Comparison of ENCODE assay signal across 1 cellular context in the genomic region with DNA sequence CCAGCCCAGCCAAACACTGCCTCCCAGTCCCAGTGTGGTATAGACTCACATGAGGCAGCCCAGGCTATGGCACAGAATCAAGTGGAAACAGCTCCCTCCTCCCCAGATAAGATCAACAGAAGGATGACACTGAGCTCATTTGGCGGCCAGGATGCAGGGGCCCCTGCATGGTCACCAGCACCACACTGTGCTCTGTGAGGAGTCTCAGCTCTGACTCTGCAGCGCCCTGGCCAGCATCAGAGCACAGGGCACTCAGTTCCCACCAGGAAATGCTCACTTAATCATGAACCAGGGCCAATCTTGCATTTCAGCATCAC.
TF ChIP-seq lines count a peak whose summit lies in the region.

No MANE protein-coding gene starts in this region.

TF ChIP-seq in HCT116, 20 proteins besides CTCF, POLR2A, EP300 and RAD21:
- TF ChIP-seq, protein P1, sequence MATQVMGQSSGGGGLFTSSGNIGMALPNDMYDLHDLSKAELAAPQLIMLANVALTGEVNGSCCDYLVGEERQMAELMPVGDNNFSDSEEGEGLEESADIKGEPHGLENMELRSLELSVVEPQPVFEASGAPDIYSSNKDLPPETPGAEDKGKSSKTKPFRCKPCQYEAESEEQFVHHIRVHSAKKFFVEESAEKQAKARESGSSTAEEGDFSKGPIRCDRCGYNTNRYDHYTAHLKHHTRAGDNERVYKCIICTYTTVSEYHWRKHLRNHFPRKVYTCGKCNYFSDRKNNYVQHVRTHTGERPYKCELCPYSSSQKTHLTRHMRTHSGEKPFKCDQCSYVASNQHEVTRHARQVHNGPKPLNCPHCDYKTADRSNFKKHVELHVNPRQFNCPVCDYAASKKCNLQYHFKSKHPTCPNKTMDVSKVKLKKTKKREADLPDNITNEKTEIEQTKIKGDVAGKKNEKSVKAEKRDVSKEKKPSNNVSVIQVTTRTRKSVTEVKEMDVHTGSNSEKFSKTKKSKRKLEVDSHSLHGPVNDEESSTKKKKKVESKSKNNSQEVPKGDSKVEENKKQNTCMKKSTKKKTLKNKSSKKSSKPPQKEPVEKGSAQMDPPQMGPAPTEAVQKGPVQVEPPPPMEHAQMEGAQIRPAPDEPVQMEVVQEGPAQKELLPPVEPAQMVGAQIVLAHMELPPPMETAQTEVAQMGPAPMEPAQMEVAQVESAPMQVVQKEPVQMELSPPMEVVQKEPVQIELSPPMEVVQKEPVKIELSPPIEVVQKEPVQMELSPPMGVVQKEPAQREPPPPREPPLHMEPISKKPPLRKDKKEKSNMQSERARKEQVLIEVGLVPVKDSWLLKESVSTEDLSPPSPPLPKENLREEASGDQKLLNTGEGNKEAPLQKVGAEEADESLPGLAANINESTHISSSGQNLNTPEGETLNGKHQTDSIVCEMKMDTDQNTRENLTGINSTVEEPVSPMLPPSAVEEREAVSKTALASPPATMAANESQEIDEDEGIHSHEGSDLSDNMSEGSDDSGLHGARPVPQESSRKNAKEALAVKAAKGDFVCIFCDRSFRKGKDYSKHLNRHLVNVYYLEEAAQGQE (IDR thresholded peaks at IDR 0.05; ENCODE audit: low read depth): no peak
- TF ChIP-seq ZFX (IDR thresholded peaks at IDR 0.05): no peak
- no peak for TF ChIP-seq EZH2phosphoT487 (IDR thresholded peaks at IDR 0.05; ENCODE audit: borderline replicate concordance)
- TF ChIP-seq POLR2AphosphoS5 (IDR thresholded peaks at IDR 0.05; ENCODE audit: low read depth, low read length): no peak
- no peak for TF ChIP-seq CBX3 (IDR thresholded peaks at IDR 0.05; ENCODE audit: low read depth)
- no peak for TF ChIP-seq ZNF274 (IDR thresholded peaks at IDR 0.05; ENCODE audit: low read depth, low read length)
- no peak for TF ChIP-seq SIN3A (IDR thresholded peaks at IDR 0.05; ENCODE audit: low read depth)
- TF ChIP-seq YY1 (IDR thresholded peaks at IDR 0.05; ENCODE audit: extremely low read depth, insufficient replicate concordance, low read depth, low read length): no peak
- no peak for TF ChIP-seq EZH2 (IDR thresholded peaks at IDR 0.05)
- TF ChIP-seq, protein P2, sequence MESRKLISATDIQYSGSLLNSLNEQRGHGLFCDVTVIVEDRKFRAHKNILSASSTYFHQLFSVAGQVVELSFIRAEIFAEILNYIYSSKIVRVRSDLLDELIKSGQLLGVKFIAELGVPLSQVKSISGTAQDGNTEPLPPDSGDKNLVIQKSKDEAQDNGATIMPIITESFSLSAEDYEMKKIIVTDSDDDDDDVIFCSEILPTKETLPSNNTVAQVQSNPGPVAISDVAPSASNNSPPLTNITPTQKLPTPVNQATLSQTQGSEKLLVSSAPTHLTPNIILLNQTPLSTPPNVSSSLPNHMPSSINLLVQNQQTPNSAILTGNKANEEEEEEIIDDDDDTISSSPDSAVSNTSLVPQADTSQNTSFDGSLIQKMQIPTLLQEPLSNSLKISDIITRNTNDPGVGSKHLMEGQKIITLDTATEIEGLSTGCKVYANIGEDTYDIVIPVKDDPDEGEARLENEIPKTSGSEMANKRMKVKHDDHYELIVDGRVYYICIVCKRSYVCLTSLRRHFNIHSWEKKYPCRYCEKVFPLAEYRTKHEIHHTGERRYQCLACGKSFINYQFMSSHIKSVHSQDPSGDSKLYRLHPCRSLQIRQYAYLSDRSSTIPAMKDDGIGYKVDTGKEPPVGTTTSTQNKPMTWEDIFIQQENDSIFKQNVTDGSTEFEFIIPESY (IDR thresholded peaks at IDR 0.05; ENCODE audit: extremely low read depth, insufficient replicate concordance, low read length): no peak
- no peak for TF ChIP-seq JUND (IDR thresholded peaks at IDR 0.05)
- TF ChIP-seq, protein P3, sequence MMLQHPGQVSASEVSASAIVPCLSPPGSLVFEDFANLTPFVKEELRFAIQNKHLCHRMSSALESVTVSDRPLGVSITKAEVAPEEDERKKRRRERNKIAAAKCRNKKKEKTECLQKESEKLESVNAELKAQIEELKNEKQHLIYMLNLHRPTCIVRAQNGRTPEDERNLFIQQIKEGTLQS (IDR thresholded peaks at IDR 0.05): no peak
- no peak for TF ChIP-seq FOSL1 (IDR thresholded peaks at IDR 0.05; ENCODE audit: low read depth)
